Comparison of ENCODE assay signal across 23 cellular contexts in genomic region chr11:74534216-74534615, GRCh38.
"Had no signal": no experiment of that assay in that cellular context is flagged by ENCODE, and none has a peak within 500 bp of the region (broad histone marks: within the 10 kb centered on the region; RNA-seq: fewer than 3 reads in every experiment).

No MANE protein-coding gene starts in this region.

- H3K79me2 ChIP-seq: parathyroid adenoma had no signal

- H3K9me3 ChIP-seq: gastrocnemius medialis had no signal

- H3K27ac Mint-ChIP-seq: naive thymus-derived CD4-positive, alpha-beta T cell; T-helper 17 cell had no signal

- H3K4me3 Mint-ChIP-seq: activated T-cell treated with anti-CD3 and anti-CD28 coated beads, Interleukin-2, amount 50 U/mL, for 4 hours; naive thymus-derived CD4-positive, alpha-beta T cell; T-helper 17 cell had no signal

- H3K27me3 ChIP-seq: brain microvascular endothelial cell, dorsolateral prefrontal cortex, gastrocnemius medialis, left lung, sigmoid colon, tibial artery, uterus had no signal

- H3K4me3 ChIP-seq: dorsolateral prefrontal cortex, gastrocnemius medialis, left lung, mucosa of descending colon, sigmoid colon, tibial artery, uterus had no signal

- H3K36me3 ChIP-seq: brain microvascular endothelial cell, gastrocnemius medialis, left lung, sigmoid colon, tibial artery, uterus had no signal

- FAIRE-seq: colon had no signal

- H3K4me1 Mint-ChIP-seq: naive thymus-derived CD4-positive, alpha-beta T cell had no signal

- ATAC-seq: activated T-cell treated with anti-CD3 and anti-CD28 coated beads, Interleukin-2, amount 50 U/mL, for 4 hours; gastrocnemius medialis; left lung; mucosa of descending colon; naive thymus-derived CD4-positive, alpha-beta T cell; T-helper 17 cell had no signal

- H2AFZ ChIP-seq: parathyroid adenoma had no signal

- H3K4me1 ChIP-seq: gastrocnemius medialis, parathyroid adenoma, sigmoid colon, tibial artery, uterus had no signal

- DNase-seq: activated CD4-positive, alpha-beta T cell treated with anti-CD3 and anti-CD28 coated beads, Interleukin-2, amount 50 U/mL, for 1 hour; activated CD4-positive, CD25-positive, alpha-beta regulatory T cell treated with anti-CD3 and anti-CD28 coated beads, Interleukin-2, amount 50 U/mL, for 72 hours; activated CD8-positive, alpha-beta memory T cell treated with anti-CD3 and anti-CD28 coated beads, Interleukin-2, amount 50 U/mL, for 4 hours; activated naive CD4-positive, alpha-beta T cell treated with anti-CD3 and anti-CD28 coated beads, Interleukin-2, amount 50 U/mL, for 16 hours; activated T-cell treated with anti-CD3 and anti-CD28 coated beads, Interleukin-2, amount 50 U/mL, for 4 hours; aorta; brain microvascular endothelial cell; central memory CD4-positive, alpha-beta T cell; dorsolateral prefrontal cortex; gastrocnemius medialis; left lung; mucosa of descending colon; naive thymus-derived CD4-positive, alpha-beta T cell; sigmoid colon; stimulated activated CD8-positive, alpha-beta memory T cell treated with anti-CD3 and anti-CD28 coated beads, Interleukin-4, amount 100 ng/mL, for 48 hours; stimulated activated naive CD4-positive, alpha-beta T cell; substantia nigra; T-helper 17 cell; tibial artery; uterus had no signal

- H3K9ac ChIP-seq: parathyroid adenoma had no signal

- H3K27ac ChIP-seq: brain microvascular endothelial cell, dorsolateral prefrontal cortex, gastrocnemius medialis, left lung, parathyroid adenoma, sigmoid colon, tibial artery, uterus, VCaP had no signal
